12 cellular contexts compared by ENCODE assay signal in genomic region chr7:1924185-1924817, GRCh38.
A peak's percentile ranks its signal among the peaks of the same experiment; 100 is the strongest.
DNase-seq lines count a peak whose midpoint lies in the region; ATAC-seq and TF ChIP-seq lines count a peak whose summit lies in the region.
"Had no signal": no experiment of that assay in that cellular context is flagged by ENCODE, and none has a peak within 500 bp of the region (broad histone marks: within the 10 kb centered on the region; RNA-seq: fewer than 3 reads in every experiment).

No MANE protein-coding gene starts in this region.

- DNase-seq in A172 (ENCODE audit: low spot score) (peak; percentile 28), GM04504 (ENCODE audit: low read depth) (peak; percentile 16), RPMI7951 (ENCODE audit: low read depth) (peak; percentile 26), Right ventricle myocardium superior (no peak), hepatocyte (ENCODE audit: low spot score) (no peak)
- no peak for DNase-seq in effector memory CD8-positive, alpha-beta T cell
- DNase-seq: colonic mucosa; gastrocnemius medialis; NCI-H774; stimulated activated naive CD4-positive, alpha-beta T cell treated with Interleukin-2 at 50 U/mL for 16 hours had no signal

- no peaks in the 10 kb centered on the region for H3K9me2 ChIP-seq in hepatocyte (replicated peaks; ENCODE audit: insufficient read depth)

- H3K4me2 ChIP-seq in hepatocyte: no peak overlapping the region

- no peaks in the 10 kb centered on the region for H3K27me3 Mint-ChIP-seq in effector memory CD8-positive, alpha-beta T cell

- H3K27ac ChIP-seq in hepatocyte: no peak overlapping the region
- H3K27ac ChIP-seq: colonic mucosa, gastrocnemius medialis had no signal

- intact Hi-C loops in Right ventricle myocardium superior (cut with DNase I): no loop called here

- H3K27me3 ChIP-seq in hepatocyte: no peaks in the 10 kb centered on the region
- H3K27me3 ChIP-seq: colonic mucosa, gastrocnemius medialis had no signal

- peak overlapping the region; percentile 29 to 32 for H3K4me3 Mint-ChIP-seq in effector memory CD8-positive, alpha-beta T cell

- 91% methylated on average over 11 of the region's 11 CpGs for WGBS in hepatocyte (ENCODE audit: low lambda C conversion rate, missing lambda C conversion rate)

- H4K20me1 ChIP-seq in hepatocyte (ENCODE audit: insufficient read depth, poor library complexity, severe bottlenecking): peaks cover 3% of the 10 kb centered on the region

- H3K4me3 ChIP-seq in hepatocyte: no peak overlapping the region
- H3K4me3 ChIP-seq: colonic mucosa, gastrocnemius medialis had no signal

- H3K4me1 ChIP-seq in hepatocyte (ENCODE audit: insufficient read depth): no peaks in the 10 kb centered on the region
- H3K4me1 ChIP-seq: colonic mucosa had no signal

- peak overlapping the region in 1 of 2 donors; percentile 65 for H3K27ac Mint-ChIP-seq in effector memory CD8-positive, alpha-beta T cell

- no peak for ATAC-seq in effector memory CD8-positive, alpha-beta T cell (replicated peaks)
- ATAC-seq in Right ventricle myocardium superior (ENCODE audit: poor library complexity): no peak
- ATAC-seq in GM21576 (IDR thresholded peaks at IDR 0.05; ENCODE audit: unreplicated experiment): no peak
- no peak for ATAC-seq in GM19455 (IDR thresholded peaks at IDR 0.05; ENCODE audit: unreplicated experiment)
- ATAC-seq: gastrocnemius medialis had no signal

- TF ChIP-seq CTCF in hepatocyte (IDR thresholded peaks at IDR 0.05; ENCODE audit: poor library complexity): no peak

- H3K36me3 Mint-ChIP-seq in effector memory CD8-positive, alpha-beta T cell (ENCODE audit: insufficient read depth): peaks cover 7% of the 10 kb centered on the region

- peaks cover 63 to 80% of the 10 kb centered on the region in 2 donors for H3K4me1 Mint-ChIP-seq in effector memory CD8-positive, alpha-beta T cell (ENCODE audit: low read depth in 2 of 2)

- H2AFZ ChIP-seq in hepatocyte: no peak overlapping the region

- H3K9me3 Mint-ChIP-seq in effector memory CD8-positive, alpha-beta T cell: no peaks in the 10 kb centered on the region

- H3K79me2 ChIP-seq in hepatocyte: no peaks in the 10 kb centered on the region

- no peaks in the 10 kb centered on the region for H3K9me3 ChIP-seq in hepatocyte (ENCODE audit: low read depth)
- H3K9me3 ChIP-seq: colonic mucosa, gastrocnemius medialis had no signal

- H3K36me3 ChIP-seq in hepatocyte (replicated peaks; ENCODE audit: insufficient read depth, low read depth): no peaks in the 10 kb centered on the region
- H3K36me3 ChIP-seq: colonic mucosa, gastrocnemius medialis had no signal

Comparison
In these comparisons a context has a peak if more than half of its experiments do, and no peak if none do; other contexts are left out.
1. DNase-seq: peak in A172 (single experiment), GM04504 (single experiment) and RPMI7951 (single experiment); none in effector memory CD8-positive, alpha-beta T cell (0 of 3), Right ventricle myocardium superior (single experiment) and hepatocyte (single experiment).